23 cellular contexts compared by ENCODE assay signal in genomic region chr13:98784666-98785065, GRCh38. TPM values are rescaled to one million over a fixed set of nuclear protein-coding genes. Genes with fewer than 3 reads are reported as not detected.
DNase-seq lines count a peak whose midpoint lies in the region; ATAC-seq and TF ChIP-seq lines count a peak whose summit lies in the region.
"Had no signal": no experiment of that assay in that cellular context is flagged by ENCODE, and none has a peak within 500 bp of the region (broad histone marks: within the 10 kb centered on the region; RNA-seq: fewer than 3 reads in every experiment).

No MANE protein-coding gene starts in this region.

- intact Hi-C loops in mucosa of descending colon (cut with DNase I, micrococcal nuclease) (no loop called here), transverse colon (cut with DNase I; ENCODE audit: low total_unique reads) (no loop called here), PC-3 (cut with micrococcal nuclease) (no loop called here)

- no peaks in the 10 kb centered on the region for H3K4me1 ChIP-seq in mucosa of descending colon (ENCODE audit: low read depth)
- no peaks in the 10 kb centered on the region for H3K4me1 ChIP-seq in transverse colon
- no peaks in the 10 kb centered on the region for H3K4me1 ChIP-seq in PC-3 (ENCODE audit: insufficient read depth, low read length)
- H3K4me1 ChIP-seq: SJSA1 had no signal

- WGBS in transverse colon (ENCODE audit: low coverage in 1 of 2), 2 donors = 70 to 77% methylated on average over 2 to 7 of the region's 8 CpGs

- H3K36me3 Mint-ChIP-seq in activated naive CD8-positive, alpha-beta T cell treated with anti-CD3 and anti-CD28 coated beads, Interleukin-2, amount 50 U/mL, for 24 hours (ENCODE audit: low read depth) = no peaks in the 10 kb centered on the region
- peaks cover 2% of the 10 kb centered on the region for H3K36me3 Mint-ChIP-seq in activated naive CD8-positive, alpha-beta T cell treated with anti-CD3 and anti-CD28 coated beads for 36 hours
- H3K36me3 Mint-ChIP-seq: CD14-positive monocyte, IgD-negative memory B cell had no signal

- TF ChIP-seq POLR2A in transverse colon (IDR thresholded peaks at IDR 0.05) = no peak

- H3K4me3 ChIP-seq in mucosa of descending colon (no peak overlapping the region), transverse colon (no peak overlapping the region), PC-3 (ENCODE audit: low read length) (no peak overlapping the region)
- H3K4me3 ChIP-seq: SJSA1 had no signal

- H3K4me1 Mint-ChIP-seq in activated naive CD8-positive, alpha-beta T cell treated with anti-CD3 and anti-CD28 coated beads, Interleukin-2, amount 50 U/mL, for 24 hours = no peaks in the 10 kb centered on the region
- no peaks in the 10 kb centered on the region for H3K4me1 Mint-ChIP-seq in activated naive CD8-positive, alpha-beta T cell treated with anti-CD3 and anti-CD28 coated beads for 36 hours
- H3K4me1 Mint-ChIP-seq: CD14-positive monocyte had no signal

- BruUV-seq in PC-3 (replicated peaks; lab: Mats Ljungman, UMichigan) = no TSS peak

- no peak for TF ChIP-seq EP300 in transverse colon (IDR thresholded peaks at IDR 0.05; ENCODE audit: low read depth)

- H3K9me3 Mint-ChIP-seq in activated naive CD8-positive, alpha-beta T cell treated with anti-CD3 and anti-CD28 coated beads, Interleukin-2, amount 50 U/mL, for 24 hours = no peaks in the 10 kb centered on the region
- no peaks in the 10 kb centered on the region for H3K9me3 Mint-ChIP-seq in activated naive CD8-positive, alpha-beta T cell treated with anti-CD3 and anti-CD28 coated beads for 36 hours

- peaks cover 20% of the 10 kb centered on the region for H3K27me3 Mint-ChIP-seq in activated naive CD8-positive, alpha-beta T cell treated with anti-CD3 and anti-CD28 coated beads, Interleukin-2, amount 50 U/mL, for 24 hours
- peaks cover 23% of the 10 kb centered on the region for H3K27me3 Mint-ChIP-seq in activated naive CD8-positive, alpha-beta T cell treated with anti-CD3 and anti-CD28 coated beads for 36 hours

- H2AFZ ChIP-seq in PC-3 (ENCODE audit: low read length) = no peak overlapping the region

- no peak for DNase-seq in activated naive CD8-positive, alpha-beta T cell treated with anti-CD3 and anti-CD28 coated beads, Interleukin-2, amount 50 U/mL, for 24 hours
- DNase-seq in activated naive CD8-positive, alpha-beta T cell treated with anti-CD3 and anti-CD28 coated beads for 36 hours = no peak
- peak in 1 of 3 donors; percentile 28 for DNase-seq in mucosa of descending colon
- DNase-seq in transverse colon = peak; percentile 53
- no peak for DNase-seq in NCI-H146 treated with DMSO at 0.1 percent for 48 hours (lab: John Stamatoyannopoulos, UW; ENCODE audit: unreplicated experiment)
- no peak for DNase-seq in inferior parietal cortex (ENCODE audit: extremely low spot score)
- no peak for DNase-seq in PC-3
- DNase-seq: AML-193, DMS79, Kasumi-1, MM.1S, NCI-H1092, NCI-H146, NCI-H2107, NCI-H226, NCI-H524 had no signal

- H3K9me3 ChIP-seq in mucosa of descending colon (no peaks in the 10 kb centered on the region), transverse colon (no peaks in the 10 kb centered on the region), PC-3 (ENCODE audit: low read length) (no peaks in the 10 kb centered on the region)

- no peak for TF ChIP-seq CTCF in mucosa of descending colon (IDR thresholded peaks at IDR 0.05)
- TF ChIP-seq CTCF in transverse colon (IDR thresholded peaks at IDR 0.05) = no peak
- no peak for TF ChIP-seq CTCF in PC-3 (conservative IDR thresholded peaks at IDR 0.05; ENCODE audit: low read depth, low read length)

- peak; percentile 29 for ATAC-seq in activated naive CD8-positive, alpha-beta T cell treated with anti-CD3 and anti-CD28 coated beads, Interleukin-2, amount 50 U/mL, for 24 hours
- ATAC-seq in esophagus mucosa (peak; percentile 89), mucosa of descending colon (peak; percentile 93), PC-3 (no peak)
- ATAC-seq: Panc1 had no signal

- H3K36me3 ChIP-seq in mucosa of descending colon (ENCODE audit: low read depth) (no peaks in the 10 kb centered on the region), transverse colon (no peaks in the 10 kb centered on the region), PC-3 (ENCODE audit: low read depth, low read length) (no peaks in the 10 kb centered on the region)
- H3K36me3 ChIP-seq: SJSA1 had no signal

- H3K27ac ChIP-seq in transverse colon (no peak overlapping the region), PC-3 (ENCODE audit: low read length) (no peak overlapping the region)
- H3K27ac ChIP-seq: 22Rv1, SJSA1 had no signal

- H3K4me2 ChIP-seq in PC-3 (ENCODE audit: low read length) = no peak overlapping the region

- H3K4me3 Mint-ChIP-seq in activated naive CD8-positive, alpha-beta T cell treated with anti-CD3 and anti-CD28 coated beads, Interleukin-2, amount 50 U/mL, for 24 hours = no peak overlapping the region
- no peak overlapping the region for H3K4me3 Mint-ChIP-seq in activated naive CD8-positive, alpha-beta T cell treated with anti-CD3 and anti-CD28 coated beads for 36 hours
- H3K4me3 Mint-ChIP-seq: CD14-positive monocyte had no signal

- CTCF ChIA-PET in PC-3 (lab: Charles Lee) = no interaction called here

- no peaks in the 10 kb centered on the region for H4K20me1 ChIP-seq in PC-3 (ENCODE audit: low read length)

- no peak overlapping the region for H3K9ac ChIP-seq in PC-3 (ENCODE audit: low read length)

- no peaks in the 10 kb centered on the region for H3K9me2 ChIP-seq in PC-3 (replicated peaks; ENCODE audit: low read length)

- no peaks in the 10 kb centered on the region for H3K79me2 ChIP-seq in PC-3 (ENCODE audit: low read length)

- in situ Hi-C loops in transverse colon (cut with MboI; ENCODE audit: low pct_ligation_motif_present in 1 of 4, low pct_unique_long_range_greater_than_20kb in 1 of 4, low sequenced_read_pairs in 3 of 4) = no loop called here

- POLR2A ChIA-PET in PC-3 (lab: Charles Lee; ENCODE audit: unreplicated experiment) = no interaction called here

- H3F3A ChIP-seq in PC-3 (ENCODE audit: low read length, unreplicated experiment) = no peaks in the 10 kb centered on the region

- H3K27ac Mint-ChIP-seq in activated naive CD8-positive, alpha-beta T cell treated with anti-CD3 and anti-CD28 coated beads, Interleukin-2, amount 50 U/mL, for 24 hours = no peak overlapping the region
- H3K27ac Mint-ChIP-seq in activated naive CD8-positive, alpha-beta T cell treated with anti-CD3 and anti-CD28 coated beads for 36 hours = no peak overlapping the region
- H3K27ac Mint-ChIP-seq: CD14-positive monocyte had no signal

- H3K27me3 ChIP-seq in transverse colon (no peaks in the 10 kb centered on the region), PC-3 (ENCODE audit: low read length) (no peaks in the 10 kb centered on the region)

RNA-seq across cellular contexts. Expression of gene SLC15A1, which starts 32.2 kb away (rescaled TPM):
- not detected for total RNA-seq in activated naive CD8-positive, alpha-beta T cell treated with anti-CD3 and anti-CD28 coated beads for 36 hours
- total RNA-seq in esophagus mucosa = 2.9 TPM
- total RNA-seq in mucosa of descending colon = 10 to 100 TPM; 27.2 to 45.1 (median 37.9) TPM
- total RNA-seq in transverse colon = 10 to 100 TPM in 3 of 4 donors, not detected in 1; 16.1 to 56.3 (median 44.1) TPM
- total RNA-seq in PC-3 (2014; rRNA removed) = 1.7 TPM in 2 replicates
- total RNA-seq: HT1080, SJSA1 had no signal
